Comparison of ENCODE assay signal across 2 cellular contexts in genomic region chr2:182941939-182942338, GRCh38.
TF ChIP-seq lines count a peak whose summit lies in the region.

No MANE protein-coding gene starts in this region.

TF ChIP-seq in IMR-90, 13 proteins besides CTCF, POLR2A, EP300 and RAD21:
- no peak for TF ChIP-seq MXI1 (IDR thresholded peaks at IDR 0.05; ENCODE audit: borderline replicate concordance, low read depth, low read length)
- TF ChIP-seq USF2 (IDR thresholded peaks at IDR 0.05; ENCODE audit: low read depth, low read length) = no peak
- TF ChIP-seq SMC3 (IDR thresholded peaks at IDR 0.05; ENCODE audit: low read depth, low read length) = no peak
- no peak for TF ChIP-seq CHD1 (IDR thresholded peaks at IDR 0.05; ENCODE audit: low read depth, low read length)
- no peak for TF ChIP-seq MAZ (IDR thresholded peaks at IDR 0.05; ENCODE audit: borderline replicate concordance, low read depth, low read length)
- TF ChIP-seq FOS (IDR thresholded peaks at IDR 0.05; ENCODE audit: low read depth, low read length) = no peak
- no peak for TF ChIP-seq RCOR1 (IDR thresholded peaks at IDR 0.05; ENCODE audit: insufficient replicate concordance, low read length)
- no peak for TF ChIP-seq NFE2L2 (IDR thresholded peaks at IDR 0.05; ENCODE audit: low read depth, low read length)
- TF ChIP-seq CEBPB (IDR thresholded peaks at IDR 0.05; ENCODE audit: low read depth, low read length) = no peak
- no peak for TF ChIP-seq RFX5 (IDR thresholded peaks at IDR 0.05; ENCODE audit: low read depth, low read length)

TF ChIP-seq in SK-N-SH, 30 proteins besides CTCF, POLR2A, EP300 and RAD21:
- TF ChIP-seq MXI1 (IDR thresholded peaks at IDR 0.05; ENCODE audit: low read depth, low read length) = peak; percentile 40; the same call in 1 of the 2 replicates
- no peak for TF ChIP-seq USF2 (IDR thresholded peaks at IDR 0.05; ENCODE audit: borderline replicate concordance, low read depth, low read length)
- no peak for TF ChIP-seq TEAD4 (IDR thresholded peaks at IDR 0.05; ENCODE audit: borderline replicate concordance, insufficient read depth)
- TF ChIP-seq YY1 (IDR thresholded peaks at IDR 0.05; ENCODE audit: low read depth) = no peak
- TF ChIP-seq MEF2A (IDR thresholded peaks at IDR 0.05; ENCODE audit: borderline replicate concordance, low read depth) = no peak
- peak; percentile 85 for TF ChIP-seq GATA2 (CRISPR knock-in tag; IDR thresholded peaks at IDR 0.05)
- no peak for TF ChIP-seq JUND (IDR thresholded peaks at IDR 0.05)
- TF ChIP-seq GABPA (IDR thresholded peaks at IDR 0.05; ENCODE audit: low read depth) = no peak
- no peak for TF ChIP-seq MAX (IDR thresholded peaks at IDR 0.05; ENCODE audit: low read depth)
- peak; percentile 57 for TF ChIP-seq CHD2 (IDR thresholded peaks at IDR 0.05; ENCODE audit: low read length, partially characterized antibody)
- peak; percentile 31; the same call in 1 of the 2 replicates for TF ChIP-seq TCF12 (IDR thresholded peaks at IDR 0.05)
- TF ChIP-seq RCOR1 (IDR thresholded peaks at IDR 0.05; ENCODE audit: low read length) = peak; percentile 89
